ENCODE assay signal across 1 cellular context in the genomic region with DNA sequence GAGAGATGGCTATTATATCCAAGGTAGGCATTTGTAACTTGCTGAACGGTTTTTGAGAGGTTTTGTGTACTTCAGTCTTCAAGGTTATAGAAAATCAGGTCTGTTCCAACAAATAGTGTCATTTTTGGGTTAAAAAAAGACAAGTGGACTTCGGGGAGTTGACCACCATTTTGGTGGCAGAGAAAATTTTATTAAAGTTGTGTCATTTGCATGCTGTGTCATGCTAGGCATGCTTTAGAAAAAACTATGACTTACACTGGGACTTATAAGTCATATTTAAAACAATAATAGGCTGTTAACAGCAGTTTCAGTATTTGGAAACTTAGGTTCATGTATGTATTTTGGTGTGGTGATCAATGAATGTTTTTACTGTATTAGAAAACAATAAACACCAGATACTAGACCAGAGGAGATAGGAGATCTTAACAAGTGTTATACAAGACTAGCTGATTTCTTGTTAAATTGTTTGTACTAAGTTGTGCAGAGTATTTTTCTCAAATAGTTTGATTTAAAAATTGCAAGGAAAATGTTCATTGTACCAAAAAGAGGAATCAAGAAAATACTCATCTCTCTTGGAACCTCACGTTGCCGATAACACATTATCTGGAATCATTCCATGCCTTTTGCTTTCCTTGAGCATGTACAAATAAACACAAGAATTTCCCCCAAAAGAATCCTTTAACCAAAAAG.
TF ChIP-seq lines count a peak whose summit lies in the region.

No MANE protein-coding gene starts in this region.

TF ChIP-seq in H1, 55 proteins besides CTCF, POLR2A, EP300 and RAD21:
- TF ChIP-seq TBP (IDR thresholded peaks at IDR 0.05; ENCODE audit: low read depth, low read length) (no peak), CREB1 (IDR thresholded peaks at IDR 0.05) (no peak), EGR1 (IDR thresholded peaks at IDR 0.05; ENCODE audit: borderline replicate concordance, low read depth, low read length) (no peak), GTF2F1 (IDR thresholded peaks at IDR 0.05; ENCODE audit: borderline replicate concordance, low read depth, low read length) (no peak), SRF (IDR thresholded peaks at IDR 0.05; ENCODE audit: low read depth, low read length) (no peak), CBX8 (IDR thresholded peaks at IDR 0.05; ENCODE audit: borderline replicate concordance, low read depth, low read length) (no peak), HDAC2 (IDR thresholded peaks at IDR 0.05; ENCODE audit: borderline replicate concordance in 1 of 2, low read depth in 2 of 2, low read length in 2 of 2) (no peak)
- TF ChIP-seq, protein P1, sequence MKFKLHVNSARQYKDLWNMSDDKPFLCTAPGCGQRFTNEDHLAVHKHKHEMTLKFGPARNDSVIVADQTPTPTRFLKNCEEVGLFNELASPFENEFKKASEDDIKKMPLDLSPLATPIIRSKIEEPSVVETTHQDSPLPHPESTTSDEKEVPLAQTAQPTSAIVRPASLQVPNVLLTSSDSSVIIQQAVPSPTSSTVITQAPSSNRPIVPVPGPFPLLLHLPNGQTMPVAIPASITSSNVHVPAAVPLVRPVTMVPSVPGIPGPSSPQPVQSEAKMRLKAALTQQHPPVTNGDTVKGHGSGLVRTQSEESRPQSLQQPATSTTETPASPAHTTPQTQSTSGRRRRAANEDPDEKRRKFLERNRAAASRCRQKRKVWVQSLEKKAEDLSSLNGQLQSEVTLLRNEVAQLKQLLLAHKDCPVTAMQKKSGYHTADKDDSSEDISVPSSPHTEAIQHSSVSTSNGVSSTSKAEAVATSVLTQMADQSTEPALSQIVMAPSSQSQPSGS (IDR thresholded peaks at IDR 0.05; ENCODE audit: low read length): no peak
